Comparison of ENCODE assay signal across 9 cellular contexts in the genomic region with DNA sequence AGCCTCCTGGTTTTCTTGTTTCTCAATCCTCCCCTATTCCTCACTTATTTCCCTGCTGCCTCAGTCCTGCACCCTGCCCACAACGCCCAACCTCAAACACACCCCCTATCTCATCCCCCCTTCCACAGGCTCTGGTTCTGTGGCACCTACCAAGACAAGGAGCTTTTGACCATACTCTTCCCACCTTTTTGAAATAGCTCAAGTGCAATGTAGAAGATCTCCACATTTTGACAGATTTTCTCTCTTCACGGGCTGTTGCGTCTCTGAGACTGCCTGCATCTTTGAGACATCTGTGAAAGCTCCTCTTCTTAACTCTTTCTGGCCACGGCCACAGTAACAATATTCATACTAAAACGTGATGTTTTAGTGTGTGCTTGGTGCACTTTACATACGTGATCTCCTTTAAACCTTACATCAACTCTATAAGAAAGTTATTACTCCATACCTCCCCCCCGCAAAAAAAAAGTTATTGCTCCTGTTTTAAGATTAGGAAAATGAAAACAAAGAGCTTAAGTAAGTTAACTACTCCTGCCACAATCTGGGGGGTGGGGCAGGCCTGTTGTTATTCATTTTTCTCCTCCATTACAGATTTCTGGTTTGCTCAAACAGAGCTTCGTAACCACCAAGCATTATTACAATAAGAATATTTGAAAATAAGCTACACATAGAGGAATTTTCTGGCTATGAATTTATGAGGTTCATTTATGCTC. TPM values are rescaled to one million over a fixed set of nuclear protein-coding genes. Genes with fewer than 3 reads are reported as not detected.
DNase-seq lines count a peak whose midpoint lies in the region; ATAC-seq and TF ChIP-seq lines count a peak whose summit lies in the region.
"Had no signal": no experiment of that assay in that cellular context is flagged by ENCODE, and none has a peak within 500 bp of the region (broad histone marks: within the 10 kb centered on the region; RNA-seq: fewer than 3 reads in every experiment).

No MANE protein-coding gene starts in this region.

- H2AFZ ChIP-seq in HCT116 (ENCODE audit: low read depth, low read length, poor library complexity, severe bottlenecking): no peak overlapping the region

- peaks cover 34% of the 10 kb centered on the region for H3K36me3 Mint-ChIP-seq in activated CD8-positive, alpha-beta T cell treated with anti-CD3 and anti-CD28 coated beads for 36 hours (ENCODE audit: low read depth)
- H3K36me3 Mint-ChIP-seq in memory B cell: peaks cover 6% of the 10 kb centered on the region

- DNase-seq in AG10803 (ENCODE audit: low read depth) (no peak), HCT116 (ENCODE audit: low read depth, low spot score) (no peak), memory B cell (ENCODE audit: low spot score in 2 of 2) (no peak), NCI-H1105 treated with DMSO at 0.1 percent for 48 hours (lab: John Stamatoyannopoulos, UW) (no peak)
- no peak for DNase-seq in activated CD8-positive, alpha-beta T cell treated with anti-CD3 and anti-CD28 coated beads for 36 hours

- CTCF ChIA-PET in HCT116 (lab: Charles Lee): interaction anchor here (1.9 kb wide), 1 partner anchor 328 kb away, joined by 4 read pairs; no protein-coding TSS in a partner anchor
- CTCF ChIA-PET in activated CD8-positive, alpha-beta T cell treated with anti-CD3 and anti-CD28 coated beads for 36 hours (lab: Charles Lee): interaction anchor here (0.7 to 3.2 kb wide), 7 partner anchors 10 to 288 kb away, joined by 3 to 21 read pairs (median 4); no protein-coding TSS in a partner anchor

- H3K36me3 ChIP-seq in HCT116 (ENCODE audit: control insufficient read depth in 1 of 2, insufficient read depth in 2 of 2, low read length in 2 of 2): peaks cover 8 to 26% of the 10 kb centered on the region in 2 experiments; a peak in 3 of 4 replicates
- H3K36me3 ChIP-seq: tibial nerve had no signal

- no peak overlapping the region for H3K27ac ChIP-seq in HCT116 (ENCODE audit: low read depth, low read length)

- peak overlapping the region; percentile 97; the same call in 1 of the 2 replicates for H3K9ac ChIP-seq in HCT116 (ENCODE audit: low read length)

- POLR2A ChIA-PET in HCT116 (lab: Charles Lee): interaction anchor here (0.7 to 1.0 kb wide), 3 partner anchors 16 to 81 kb away, joined by 3 read pairs; no protein-coding TSS in a partner anchor
- POLR2A ChIA-PET in activated CD8-positive, alpha-beta T cell treated with anti-CD3 and anti-CD28 coated beads for 36 hours (lab: Charles Lee): interaction anchor here (0.6 to 7.8 kb wide), 19 partner anchors 9 to 520 kb away, joined by 3 to 172 read pairs (median 4); no protein-coding TSS in a partner anchor

- peaks cover 20% of the 10 kb centered on the region for H4K20me1 ChIP-seq in HCT116 (ENCODE audit: insufficient read depth)

- H3K4me3 Mint-ChIP-seq in activated CD8-positive, alpha-beta T cell treated with anti-CD3 and anti-CD28 coated beads for 36 hours: peak overlapping the region; percentile 84
- peak overlapping the region; percentile 77 for H3K4me3 Mint-ChIP-seq in memory B cell

- no peak for ATAC-seq in HCT116
- ATAC-seq in activated CD8-positive, alpha-beta T cell treated with anti-CD3 and anti-CD28 coated beads for 36 hours: no peak
- no peak for ATAC-seq in memory B cell (ENCODE audit: low read depth)
- no peak for ATAC-seq in HG03457 (IDR thresholded peaks at IDR 0.05; ENCODE audit: unreplicated experiment)
- ATAC-seq in GM21723 (IDR thresholded peaks at IDR 0.05; ENCODE audit: unreplicated experiment): no peak
- ATAC-seq in GM18502 (IDR thresholded peaks at IDR 0.05; ENCODE audit: poor library complexity, unreplicated experiment): no peak

- BruUV-seq in HCT116 (replicated peaks; lab: Mats Ljungman, UMichigan): no TSS peak

- no peaks in the 10 kb centered on the region for H3K9me3 Mint-ChIP-seq in activated CD8-positive, alpha-beta T cell treated with anti-CD3 and anti-CD28 coated beads for 36 hours
- H3K9me3 Mint-ChIP-seq in memory B cell: no peaks in the 10 kb centered on the region

- no peaks in the 10 kb centered on the region for H3K9me2 ChIP-seq in HCT116 (ENCODE audit: insufficient read depth)

- RAD21 ChIA-PET in HCT116 (lab: Charles Lee; ENCODE audit: low non-redundant PET in 1 of 2, low total read pairs in 2 of 2, uncharacterized antibody in 2 of 2, unreplicated experiment in 2 of 2): interaction anchor here in 1 of 2 experiments (0.6 kb wide), 1 partner anchor 86 kb away, joined by 5 read pairs; no protein-coding TSS in a partner anchor

- no peak for TF ChIP-seq RAD21 in HCT116 (IDR thresholded peaks at IDR 0.05; ENCODE audit: low read depth)

- intact Hi-C loops in HCT116 (cut with micrococcal nuclease): no loop called here
- intact Hi-C loops in activated CD8-positive, alpha-beta T cell treated with anti-CD3 and anti-CD28 coated beads for 36 hours (cut with micrococcal nuclease): no loop called here

- peaks cover 30% of the 10 kb centered on the region for H3K4me1 Mint-ChIP-seq in activated CD8-positive, alpha-beta T cell treated with anti-CD3 and anti-CD28 coated beads for 36 hours (ENCODE audit: low read depth)
- peaks cover 30% of the 10 kb centered on the region for H3K4me1 Mint-ChIP-seq in memory B cell

- peak overlapping the region; percentile 93 for H3K4me3 ChIP-seq in AG10803 (ENCODE audit: low read length)
- H3K4me3 ChIP-seq in HCT116 (replicated peaks in 1 of 2; ENCODE audit: low read depth in 1 of 2, low read length in 2 of 2): no peak overlapping the region

- peaks cover 9 to 35% of the 10 kb centered on the region in 2 experiments; a peak in 3 of 4 replicates for H3K4me1 ChIP-seq in HCT116 (ENCODE audit: control insufficient read depth in 1 of 2, insufficient read depth in 2 of 2, low read length in 2 of 2)

- peak overlapping the region; percentile 98 for H3K27ac Mint-ChIP-seq in activated CD8-positive, alpha-beta T cell treated with anti-CD3 and anti-CD28 coated beads for 36 hours
- peak overlapping the region; percentile 74 for H3K27ac Mint-ChIP-seq in memory B cell

- H3K27me3 Mint-ChIP-seq in activated CD8-positive, alpha-beta T cell treated with anti-CD3 and anti-CD28 coated beads for 36 hours: no peaks in the 10 kb centered on the region
- no peaks in the 10 kb centered on the region for H3K27me3 Mint-ChIP-seq in memory B cell

- H3K27me3 ChIP-seq in HCT116 (ENCODE audit: insufficient read depth, low read length): no peaks in the 10 kb centered on the region
- H3K27me3 ChIP-seq: tibial nerve had no signal

- no peaks in the 10 kb centered on the region for H3K9me3 ChIP-seq in HCT116 (ENCODE audit: control insufficient read depth in 1 of 2, insufficient read depth in 1 of 2, low read depth in 1 of 2, low read length in 2 of 2)
- H3K9me3 ChIP-seq: tibial nerve had no signal

- H3K4me2 ChIP-seq in HCT116 (ENCODE audit: low read length): peak overlapping the region; percentile 92

- TF ChIP-seq POLR2A in HCT116 (IDR thresholded peaks at IDR 0.05; ENCODE audit: borderline replicate concordance, extremely low read depth, insufficient read depth, insufficient read length): no peak

- TF ChIP-seq CTCF in AG10803 (conservative IDR thresholded peaks at IDR 0.05; ENCODE audit: low read length) (no peak), HCT116 (IDR thresholded peaks at IDR 0.05 in 2 of 3, conservative IDR thresholded peaks at IDR 0.05 in 1 of 3; ENCODE audit: borderline replicate concordance in 1 of 3, insufficient read depth in 1 of 3, low read depth in 2 of 3, low read length in 2 of 3) (no peak)
- TF ChIP-seq CTCF in activated CD8-positive, alpha-beta T cell treated with anti-CD3 and anti-CD28 coated beads for 36 hours (IDR thresholded peaks at IDR 0.05): no peak

- H3K79me2 ChIP-seq in HCT116 (ENCODE audit: insufficient read depth, low read length): peaks cover 32% of the 10 kb centered on the region

TF ChIP-seq in HCT116, 20 proteins besides CTCF, POLR2A, EP300 and RAD21:
- TF ChIP-seq, protein P1, sequence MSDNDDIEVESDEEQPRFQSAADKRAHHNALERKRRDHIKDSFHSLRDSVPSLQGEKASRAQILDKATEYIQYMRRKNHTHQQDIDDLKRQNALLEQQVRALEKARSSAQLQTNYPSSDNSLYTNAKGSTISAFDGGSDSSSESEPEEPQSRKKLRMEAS (IDR thresholded peaks at IDR 0.05): no peak
- TF ChIP-seq ZFX (IDR thresholded peaks at IDR 0.05): no peak
- TF ChIP-seq, protein P2, sequence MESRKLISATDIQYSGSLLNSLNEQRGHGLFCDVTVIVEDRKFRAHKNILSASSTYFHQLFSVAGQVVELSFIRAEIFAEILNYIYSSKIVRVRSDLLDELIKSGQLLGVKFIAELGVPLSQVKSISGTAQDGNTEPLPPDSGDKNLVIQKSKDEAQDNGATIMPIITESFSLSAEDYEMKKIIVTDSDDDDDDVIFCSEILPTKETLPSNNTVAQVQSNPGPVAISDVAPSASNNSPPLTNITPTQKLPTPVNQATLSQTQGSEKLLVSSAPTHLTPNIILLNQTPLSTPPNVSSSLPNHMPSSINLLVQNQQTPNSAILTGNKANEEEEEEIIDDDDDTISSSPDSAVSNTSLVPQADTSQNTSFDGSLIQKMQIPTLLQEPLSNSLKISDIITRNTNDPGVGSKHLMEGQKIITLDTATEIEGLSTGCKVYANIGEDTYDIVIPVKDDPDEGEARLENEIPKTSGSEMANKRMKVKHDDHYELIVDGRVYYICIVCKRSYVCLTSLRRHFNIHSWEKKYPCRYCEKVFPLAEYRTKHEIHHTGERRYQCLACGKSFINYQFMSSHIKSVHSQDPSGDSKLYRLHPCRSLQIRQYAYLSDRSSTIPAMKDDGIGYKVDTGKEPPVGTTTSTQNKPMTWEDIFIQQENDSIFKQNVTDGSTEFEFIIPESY (IDR thresholded peaks at IDR 0.05; ENCODE audit: extremely low read depth, insufficient replicate concordance, low read length): no peak
- no peak for TF ChIP-seq ZNF274 (IDR thresholded peaks at IDR 0.05; ENCODE audit: low read depth, low read length)
TF ChIP-seq in HCT116: peak in this region for 0.

RNA-seq across cellular contexts. Expression of a gene that starts 1.8 kb away (rescaled TPM):
- total RNA-seq in HCT116 (2021; ENCODE audit: unreplicated experiment): 325 TPM
- polyA plus RNA-seq in HCT116 (2012): 177 and 209 TPM in 2 replicates
- 100 to 1,000 TPM; 476 to 491 TPM for total RNA-seq in activated CD8-positive, alpha-beta T cell treated with anti-CD3 and anti-CD28 coated beads for 36 hours
